Comparison of ENCODE assay signal across 8 cellular contexts in genomic region chr6:113855500-113856010, GRCh38. TPM values are rescaled to one million over a fixed set of nuclear protein-coding genes. Genes with fewer than 3 reads are reported as not detected.
DNase-seq lines count a peak whose midpoint lies in the region; ATAC-seq and TF ChIP-seq lines count a peak whose summit lies in the region.

No MANE protein-coding gene starts in this region.

- H2AFZ ChIP-seq in KMS-11 (ENCODE audit: low read depth): peak overlapping the region; percentile 68; the same call in 1 of the 2 replicates

- H3K9ac ChIP-seq in KMS-11 (peak overlapping the region; percentile 7; the same call in 1 of the 2 replicates), iPS-15b (ENCODE audit: low read depth, low read length) (no peak overlapping the region)

- DNase-seq in ascending aorta (ENCODE audit: low spot score in 2 of 2) (peak in 1 of 2 donors; percentile 63), smooth muscle cell of the brain vasculature (ENCODE audit: low read depth, low spot score) (peak; percentile 15), T-cell (no peak)
- no peak for DNase-seq in stimulated activated CD4-positive, alpha-beta T cell treated with anti-CD3 and anti-CD28 coated beads, Interleukin-1b, Interleukin-23, amount 100 ng/mL, for 48 hours

- H3K4me2 ChIP-seq in DOHH2 (ENCODE audit: low read length): peak overlapping the region; percentile 85
- H3K4me2 ChIP-seq in KMS-11: peak overlapping the region; percentile 86

- intact Hi-C loops in ascending aorta (cut with DNase I): loop anchor here (5.0 kb wide), 3 partner anchors 203 to 978 kb away; no protein-coding TSS in a partner anchor

- POLR2A ChIA-PET in T-cell (lab: Charles Lee): interaction anchor here (0.6 kb wide), 2 partner anchors 88 to 267 kb away, joined by 7 to 11 read pairs; no protein-coding TSS in a partner anchor

- no peaks in the 10 kb centered on the region for H3K9me2 ChIP-seq in DOHH2 (replicated peaks; ENCODE audit: control insufficient read depth, low read length)

- peaks cover 34 to 40% of the 10 kb centered on the region in 2 donors for H3K27me3 Mint-ChIP-seq in T-cell
- H3K27me3 Mint-ChIP-seq in activated T-helper 17 cell treated with anti-CD3 and anti-CD28 coated beads, Interleukin-2, amount 50 U/mL, for 72 hours: peaks cover 34% of the 10 kb centered on the region

- H3K79me2 ChIP-seq in DOHH2 (ENCODE audit: control insufficient read depth, low read length): no peaks in the 10 kb centered on the region
- no peaks in the 10 kb centered on the region for H3K79me2 ChIP-seq in KMS-11 (ENCODE audit: insufficient read depth, low read depth)

- H4K20me1 ChIP-seq in DOHH2 (ENCODE audit: control insufficient read depth, insufficient read depth, low read depth, low read length): no peaks in the 10 kb centered on the region
- no peaks in the 10 kb centered on the region for H4K20me1 ChIP-seq in KMS-11 (ENCODE audit: insufficient read depth)

- H3K36me3 ChIP-seq in DOHH2 (ENCODE audit: control insufficient read depth, low read length): no peaks in the 10 kb centered on the region
- H3K36me3 ChIP-seq in KMS-11 (ENCODE audit: insufficient read depth): no peaks in the 10 kb centered on the region
- H3K36me3 ChIP-seq in ascending aorta: no peaks in the 10 kb centered on the region
- H3K36me3 ChIP-seq in iPS-15b (ENCODE audit: control insufficient read depth, insufficient read depth, low read length): no peaks in the 10 kb centered on the region

- peak overlapping the region in 1 of 3 donors; percentile 60 for H3K4me3 Mint-ChIP-seq in T-cell
- H3K4me3 Mint-ChIP-seq in activated T-helper 17 cell treated with anti-CD3 and anti-CD28 coated beads, Interleukin-2, amount 50 U/mL, for 72 hours: no peak overlapping the region

- 0 out of 2 replicates have a peak, but pooled peaks cover 3% of the 10 kb centered on the region for H3F3A ChIP-seq in DOHH2 (ENCODE audit: control insufficient read depth, insufficient read depth)

- no peaks in the 10 kb centered on the region for H3K9me3 ChIP-seq in DOHH2 (ENCODE audit: control insufficient read depth, insufficient read depth, low read length)
- H3K9me3 ChIP-seq in ascending aorta: no peaks in the 10 kb centered on the region
- no peaks in the 10 kb centered on the region for H3K9me3 ChIP-seq in iPS-15b (ENCODE audit: control insufficient read depth, insufficient read depth, low read length)

- H3K36me3 Mint-ChIP-seq in T-cell: no peaks in the 10 kb centered on the region
- H3K36me3 Mint-ChIP-seq in activated T-helper 17 cell treated with anti-CD3 and anti-CD28 coated beads, Interleukin-2, amount 50 U/mL, for 72 hours (ENCODE audit: low read depth): peaks cover 9% of the 10 kb centered on the region

- H3K27ac ChIP-seq in DOHH2 (ENCODE audit: low read depth, low read length) (no peak overlapping the region), KMS-11 (peak overlapping the region; percentile 23; the same call in 1 of the 2 replicates), ascending aorta (peak overlapping the region in 1 of 2 donors; percentile 72)

- H3K4me3 ChIP-seq in DOHH2 (ENCODE audit: low read length): peak overlapping the region; percentile 68
- no peak overlapping the region for H3K4me3 ChIP-seq in KMS-11 (IDR thresholded peaks at IDR 0.05; ENCODE audit: insufficient read depth, low read depth, low read length)
- H3K4me3 ChIP-seq in ascending aorta: peak overlapping the region; percentile 58 to 70
- H3K4me3 ChIP-seq in iPS-15b (ENCODE audit: low read depth, low read length): peak overlapping the region; percentile 99

- no peak overlapping the region for H3K27ac Mint-ChIP-seq in T-cell
- no peak overlapping the region for H3K27ac Mint-ChIP-seq in activated T-helper 17 cell treated with anti-CD3 and anti-CD28 coated beads, Interleukin-2, amount 50 U/mL, for 72 hours

- no peak for TF ChIP-seq CTCF in DOHH2 (IDR thresholded peaks at IDR 0.05; ENCODE audit: low read depth, low read length, poor library complexity, severe bottlenecking)
- no peak for TF ChIP-seq CTCF in KMS-11 (conservative IDR thresholded peaks at IDR 0.05; ENCODE audit: low read depth, low read length)
- TF ChIP-seq CTCF in ascending aorta (IDR thresholded peaks at IDR 0.05): no peak

- H3K4me1 ChIP-seq in DOHH2 (ENCODE audit: control insufficient read depth, low read length) (peaks cover 40% of the 10 kb centered on the region), KMS-11 (ENCODE audit: low read depth, poor library complexity, severe bottlenecking) (no peaks in the 10 kb centered on the region), ascending aorta (peaks cover 0 to 5% of the 10 kb centered on the region in 2 donors), iPS-15b (ENCODE audit: control insufficient read depth, insufficient read depth, low read length) (peaks cover 2% of the 10 kb centered on the region)

- H3K4me1 Mint-ChIP-seq in T-cell: peaks cover 0 to 22% (median 19%) of the 10 kb centered on the region in 3 donors
- H3K4me1 Mint-ChIP-seq in activated T-helper 17 cell treated with anti-CD3 and anti-CD28 coated beads, Interleukin-2, amount 50 U/mL, for 72 hours: peaks cover 12% of the 10 kb centered on the region

- CTCF ChIA-PET in T-cell (lab: Charles Lee): interaction anchor here in 1 of 2 donors (0.5 to 0.6 kb wide), 2 partner anchors 559 to 1675 kb away, joined by 4 to 10 read pairs; no protein-coding TSS in a partner anchor

- H3K9me3 Mint-ChIP-seq in T-cell: no peaks in the 10 kb centered on the region
- no peaks in the 10 kb centered on the region for H3K9me3 Mint-ChIP-seq in activated T-helper 17 cell treated with anti-CD3 and anti-CD28 coated beads, Interleukin-2, amount 50 U/mL, for 72 hours

- H3K27me3 ChIP-seq in DOHH2 (ENCODE audit: control insufficient read depth, low read length) (peaks cover 70% of the 10 kb centered on the region), KMS-11 (ENCODE audit: insufficient read depth, low read depth) (no peaks in the 10 kb centered on the region), ascending aorta (no peaks in the 10 kb centered on the region), iPS-15b (ENCODE audit: control insufficient read depth, insufficient read depth, low read length) (peaks cover 55% of the 10 kb centered on the region)

- ATAC-seq in T-cell (replicated peaks in 1 of 4): no peak
- ATAC-seq in activated T-helper 17 cell treated with anti-CD3 and anti-CD28 coated beads, Interleukin-2, amount 50 U/mL, for 72 hours (replicated peaks): no peak

RNA-seq across cellular contexts. Expression of gene MARCKS, which starts 1.6 kb away (rescaled TPM):
- total RNA-seq in ascending aorta: 42.7 TPM
- total RNA-seq in T-cell: 1 to 10 TPM in 3 of 5 donors, under 1 TPM in 2; 0.33 to 2.6 (median 1.2) TPM
- total RNA-seq in activated T-helper 17 cell treated with anti-CD3 and anti-CD28 coated beads, Interleukin-2, amount 50 U/mL, for 72 hours: under 1 TPM; 0.17 to 0.40 TPM

Comparison
In these comparisons a context has a peak if more than half of its experiments do, and no peak if none do; other contexts are left out.
1. RNA of gene MARCKS, which starts 1.6 kb away (total RNA-seq): 42.7 TPM in ascending aorta (single experiment); 0.33 to 2.6 TPM in T-cell and 0.17 to 0.40 TPM in activated T-helper 17 cell treated with anti-CD3 and anti-CD28 coated beads, Interleukin-2, amount 50 U/mL, for 72 hours; every median in the first group is over 10 times any median in the second.